22 cellular contexts compared by ENCODE assay signal in the genomic region with DNA sequence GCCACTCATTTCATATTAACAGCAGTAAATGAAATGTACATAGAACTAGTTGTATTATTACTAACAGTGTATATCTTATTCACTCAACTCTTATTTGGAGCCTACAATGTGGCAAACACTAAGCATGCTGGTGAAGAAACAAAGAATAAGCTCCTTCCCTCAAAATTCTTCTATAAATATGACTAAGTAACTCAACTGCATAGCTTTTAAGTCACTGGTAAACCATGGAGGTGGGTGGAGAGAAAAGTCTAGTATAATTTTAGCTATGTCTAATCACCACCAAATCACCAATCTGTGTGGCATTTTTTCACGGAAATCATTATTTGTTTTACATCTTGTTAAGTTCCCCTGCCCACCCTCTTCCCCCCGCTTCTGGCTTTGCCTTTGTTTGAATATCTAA. TPM values are rescaled to one million over a fixed set of nuclear protein-coding genes. Genes with fewer than 3 reads are reported as not detected.
DNase-seq lines count a peak whose midpoint lies in the region; ATAC-seq and TF ChIP-seq lines count a peak whose summit lies in the region.
"Had no signal": no experiment of that assay in that cellular context is flagged by ENCODE, and none has a peak within 500 bp of the region (broad histone marks: within the 10 kb centered on the region; RNA-seq: fewer than 3 reads in every experiment).

No MANE protein-coding gene starts in this region.

- DNase-seq in AG04450 (ENCODE audit: low read depth, low spot score) (no peak), ELR (ENCODE audit: low read depth) (peak; percentile 70), amniotic epithelial cell (ENCODE audit: low read depth) (peak; percentile 43), iris pigment epithelial cell (ENCODE audit: low read depth) (peak; percentile 55), RPMI8226 (no peak), Karpas-422 (no peak)
- DNase-seq: activated naive CD8-positive, alpha-beta T cell treated with anti-CD3 and anti-CD28 coated beads, Interleukin-2, amount 10 ng/mL, durations not matched to agents 7 days and 5 days; DMS79 treated with DMSO at 0.1 percent for 48 hours; esophagus squamous epithelium; glutamatergic neuron; NCI-H1417; NCI-H2171 treated with DMSO at 0.1 percent for 48 hours; NCI-H748 treated with DMSO at 0.1 percent for 48 hours; OCI-M1; right lobe of liver; SJCRH30; stimulated activated naive CD4-positive, alpha-beta T cell had no signal

- H3K9ac ChIP-seq in Karpas-422 (ENCODE audit: low read length), result no peak overlapping the region

- no peaks in the 10 kb centered on the region for H3K4me1 ChIP-seq in Karpas-422 (ENCODE audit: low read length)
- H3K4me1 ChIP-seq: esophagus squamous epithelium, right lobe of liver, SJCRH30 had no signal

- ATAC-seq in HG02763 (IDR thresholded peaks at IDR 0.05; ENCODE audit: unreplicated experiment), result no peak
- ATAC-seq in HG02970 (IDR thresholded peaks at IDR 0.05; ENCODE audit: low FRiP score, unreplicated experiment), result no peak
- ATAC-seq: right lobe of liver, WTC11 had no signal

- H3K27me3 ChIP-seq in AG04450 (ENCODE audit: control insufficient read depth, insufficient read depth, low read length) (no peaks in the 10 kb centered on the region), Karpas-422 (ENCODE audit: low read length) (no peaks in the 10 kb centered on the region)
- H3K27me3 ChIP-seq: esophagus squamous epithelium, right lobe of liver, SJCRH30, tibial nerve had no signal

- H3K79me2 ChIP-seq in Karpas-422 (ENCODE audit: low read length), result peaks cover 82% of the 10 kb centered on the region

- H3K9me2 ChIP-seq in Karpas-422 (replicated peaks; ENCODE audit: insufficient read depth, low read length), result no peaks in the 10 kb centered on the region

- no peaks in the 10 kb centered on the region for H4K20me1 ChIP-seq in Karpas-422 (ENCODE audit: insufficient read depth, low read depth, low read length)

- H3K4me3 ChIP-seq in AG04450 (ENCODE audit: low read depth, low read length) (no peak overlapping the region), Karpas-422 (ENCODE audit: low read length) (no peak overlapping the region)
- H3K4me3 ChIP-seq: esophagus squamous epithelium, lung, right lobe of liver, SJCRH30, tibial nerve had no signal

- H3K27ac ChIP-seq in AG04450 (ENCODE audit: low read depth, low read length) (peak overlapping the region; percentile 3), Karpas-422 (ENCODE audit: low read length) (no peak overlapping the region)
- H3K27ac ChIP-seq: esophagus squamous epithelium, right lobe of liver, SJCRH30 had no signal

- TF ChIP-seq CTCF in AG04450 (IDR thresholded peaks at IDR 0.05; ENCODE audit: low read depth, low read length), result no peak

- H3K9me3 ChIP-seq in AG04450 (ENCODE audit: control insufficient read depth, insufficient read depth, low read length) (no peaks in the 10 kb centered on the region), Karpas-422 (ENCODE audit: low read length) (no peaks in the 10 kb centered on the region)
- H3K9me3 ChIP-seq: esophagus squamous epithelium, right lobe of liver, SJCRH30, tibial nerve had no signal

- peaks cover 83% of the 10 kb centered on the region for H3K36me3 ChIP-seq in Karpas-422 (ENCODE audit: insufficient read depth, low read length)

- CTCF ChIA-PET in AG04450 (lab: Charles Lee), result interaction anchor here (0.9 to 2.4 kb wide), 5 partner anchors 8 to 277 kb away, joined by 3 to 19 read pairs (median 4); no protein-coding TSS in a partner anchor

- H2AFZ ChIP-seq in Karpas-422 (ENCODE audit: low read length), result no peak overlapping the region

- POLR2A ChIA-PET in AG04450 (lab: Yijun Ruan, JAX), result no interaction called here

- H3K4me2 ChIP-seq in Karpas-422 (ENCODE audit: low read depth, low read length, poor library complexity, severe bottlenecking), result no peak overlapping the region

RNA-seq across cellular contexts. Expression of a gene that starts 17.5 kb away (rescaled TPM):
- polyA plus RNA-seq in AG04450 (2011; rRNA removed), result 84.6 and 135 TPM in 2 replicates
- 35.6 and 76.6 TPM in 2 replicates for polyA minus RNA-seq in AG04450 (2011; rRNA and poly(A)+ RNA removed)
- 50.7 and 65.5 TPM in 2 replicates for total RNA-seq in Karpas-422 (2014; rRNA removed; shearing (Covaris generic); ENCODE audit: low replicate concordance)

RNA-seq across cellular contexts. Expression of a gene that starts 32.2 kb away (rescaled TPM):
- polyA plus RNA-seq in AG04450 (2011; rRNA removed), result 32.2 and 32.7 TPM in 2 replicates
- polyA minus RNA-seq in AG04450 (2011; rRNA and poly(A)+ RNA removed), result 46.5 and 50.4 TPM in 2 replicates
- 27.0 and 33.0 TPM in 2 replicates for total RNA-seq in Karpas-422 (2014; rRNA removed; shearing (Covaris generic); ENCODE audit: low replicate concordance)

Comparison
In these comparisons a context has a peak if more than half of its experiments do, and no peak if none do; other contexts are left out.
1. DNase-seq: peak in ELR (single experiment), amniotic epithelial cell (single experiment) and iris pigment epithelial cell (single experiment); none in AG04450 (single experiment), RPMI8226 (single experiment) and Karpas-422 (single experiment).